17 cellular contexts compared by ENCODE assay signal in genomic region chr3:105773291-105773690, GRCh38.
A peak's percentile ranks its signal among the peaks of the same experiment; 100 is the strongest.
DNase-seq lines count a peak whose midpoint lies in the region; ATAC-seq and TF ChIP-seq lines count a peak whose summit lies in the region.
"Had no signal": no experiment of that assay in that cellular context is flagged by ENCODE, and none has a peak within 500 bp of the region (broad histone marks: within the 10 kb centered on the region; RNA-seq: fewer than 3 reads in every experiment).

No MANE protein-coding gene starts in this region.

- no peak overlapping the region for H3K9ac ChIP-seq in OCI-LY3 (ENCODE audit: low read length)
- H3K9ac ChIP-seq: GM23248 had no signal

- DNase-seq in activated T-cell treated with anti-CD3 and anti-CD28 coated beads, Interleukin-2, amount 50 U/mL, for 24 hours = no peak
- DNase-seq in activated T-cell treated with anti-CD3 and anti-CD28 coated beads for 4 hours (no peak), kidney glomerular epithelial cell (lab: John Stamatoyannopoulos, UW) (no peak)
- no peak for DNase-seq in activated naive CD8-positive, alpha-beta T cell treated with anti-CD3 and anti-CD28 coated beads, Interleukin-2, amount 10 ng/mL, durations not matched to agents 7 days and 5 days
- no peak for DNase-seq in natural killer cell treated with Interleukin-12 subunit alpha and Interleukin-12 subunit beta and Interleukin-15 and Interleukin-18, amount 100 ng/mL, for 72 hours (ENCODE audit: low spot score)
- DNase-seq: CD4-positive, alpha-beta memory T cell; DMS53; EL; GM23248; MM.1S; NCI-H1092; NCI-H2081; Peyer's patch had no signal

- H3K27me3 ChIP-seq in OCI-LY3 (ENCODE audit: low read depth, low read length) = no peaks in the 10 kb centered on the region
- H3K27me3 ChIP-seq: Peyer's patch had no signal

- H3K9me3 ChIP-seq in OCI-LY3 (ENCODE audit: insufficient read depth, low read length) = no peaks in the 10 kb centered on the region
- H3K9me3 ChIP-seq: A549, HAP-1, Peyer's patch had no signal

- TF ChIP-seq CTCF in OCI-LY3 (IDR thresholded peaks at IDR 0.05; ENCODE audit: low read depth, low read length) = no peak

- H3K27ac Mint-ChIP-seq in activated T-cell treated with anti-CD3 and anti-CD28 coated beads, Interleukin-2, amount 50 U/mL, for 24 hours = peak overlapping the region; percentile 86
- H3K27ac Mint-ChIP-seq in activated naive CD8-positive, alpha-beta T cell treated with anti-CD3 and anti-CD28 coated beads, Interleukin-2, amount 10 ng/mL, durations not matched to agents 7 days and 5 days = peak overlapping the region; percentile 38
- peak overlapping the region; percentile 22 to 58 for H3K27ac Mint-ChIP-seq in natural killer cell treated with Interleukin-12 subunit alpha and Interleukin-12 subunit beta and Interleukin-15 and Interleukin-18, amount 100 ng/mL, for 72 hours

- no peak overlapping the region for H3K27ac ChIP-seq in OCI-LY3 (ENCODE audit: low read length)
- H3K27ac ChIP-seq: A549, GM23248, Peyer's patch had no signal

- H3K36me3 Mint-ChIP-seq in activated T-cell treated with anti-CD3 and anti-CD28 coated beads, Interleukin-2, amount 50 U/mL, for 24 hours (ENCODE audit: low read depth) = peaks cover 92% of the 10 kb centered on the region
- peaks cover 83% of the 10 kb centered on the region for H3K36me3 Mint-ChIP-seq in activated naive CD8-positive, alpha-beta T cell treated with anti-CD3 and anti-CD28 coated beads, Interleukin-2, amount 10 ng/mL, durations not matched to agents 7 days and 5 days
- H3K36me3 Mint-ChIP-seq in natural killer cell treated with Interleukin-12 subunit alpha and Interleukin-12 subunit beta and Interleukin-15 and Interleukin-18, amount 100 ng/mL, for 72 hours = peaks cover 20% of the 10 kb centered on the region

- POLR2A ChIA-PET in activated naive CD8-positive, alpha-beta T cell treated with anti-CD3 and anti-CD28 coated beads, Interleukin-2, amount 10 ng/mL, durations not matched to agents 7 days and 5 days (lab: Charles Lee) = no interaction called here

- ATAC-seq in activated naive CD8-positive, alpha-beta T cell treated with anti-CD3 and anti-CD28 coated beads, Interleukin-2, amount 10 ng/mL, durations not matched to agents 7 days and 5 days (ENCODE audit: low read depth) = peak; percentile 21
- ATAC-seq in natural killer cell treated with Interleukin-12 subunit alpha and Interleukin-12 subunit beta and Interleukin-15 and Interleukin-18, amount 100 ng/mL, for 72 hours = no peak
- ATAC-seq in HG03520 (IDR thresholded peaks at IDR 0.05; ENCODE audit: unreplicated experiment) = no peak
- ATAC-seq: A549 had no signal

- no peak overlapping the region for H3K4me3 Mint-ChIP-seq in activated T-cell treated with anti-CD3 and anti-CD28 coated beads, Interleukin-2, amount 50 U/mL, for 24 hours
- no peak overlapping the region for H3K4me3 Mint-ChIP-seq in activated naive CD8-positive, alpha-beta T cell treated with anti-CD3 and anti-CD28 coated beads, Interleukin-2, amount 10 ng/mL, durations not matched to agents 7 days and 5 days
- H3K4me3 Mint-ChIP-seq in natural killer cell treated with Interleukin-12 subunit alpha and Interleukin-12 subunit beta and Interleukin-15 and Interleukin-18, amount 100 ng/mL, for 72 hours = peak overlapping the region; percentile 30

- H3K4me3 ChIP-seq in OCI-LY3 (ENCODE audit: low read length) = no peak overlapping the region
- H3K4me3 ChIP-seq: A549, GM23248, HAP-1, Peyer's patch had no signal

- H3K9me3 Mint-ChIP-seq in activated T-cell treated with anti-CD3 and anti-CD28 coated beads, Interleukin-2, amount 50 U/mL, for 24 hours = peaks cover 5% of the 10 kb centered on the region
- peaks cover 6% of the 10 kb centered on the region for H3K9me3 Mint-ChIP-seq in activated naive CD8-positive, alpha-beta T cell treated with anti-CD3 and anti-CD28 coated beads, Interleukin-2, amount 10 ng/mL, durations not matched to agents 7 days and 5 days
- H3K9me3 Mint-ChIP-seq in natural killer cell treated with Interleukin-12 subunit alpha and Interleukin-12 subunit beta and Interleukin-15 and Interleukin-18, amount 100 ng/mL, for 72 hours = peaks cover 7% of the 10 kb centered on the region

- H3K4me2 ChIP-seq in OCI-LY3 (ENCODE audit: low read length) = 0 out of 2 replicates have a peak overlapping the region, but pooled peaks have one; percentile 35
- H3K4me2 ChIP-seq: A549 had no signal

- H4K20me1 ChIP-seq in OCI-LY3 (ENCODE audit: insufficient read depth, low read length) = no peaks in the 10 kb centered on the region

- H3K4me1 ChIP-seq in OCI-LY3 (ENCODE audit: low read length) = peaks cover 26% of the 10 kb centered on the region

- peaks cover 94% of the 10 kb centered on the region for H3K4me1 Mint-ChIP-seq in activated T-cell treated with anti-CD3 and anti-CD28 coated beads, Interleukin-2, amount 50 U/mL, for 24 hours (ENCODE audit: low read depth)
- H3K4me1 Mint-ChIP-seq in activated naive CD8-positive, alpha-beta T cell treated with anti-CD3 and anti-CD28 coated beads, Interleukin-2, amount 10 ng/mL, durations not matched to agents 7 days and 5 days = peaks cover 71% of the 10 kb centered on the region
- peaks cover 72 to 76% of the 10 kb centered on the region in 2 donors for H3K4me1 Mint-ChIP-seq in natural killer cell treated with Interleukin-12 subunit alpha and Interleukin-12 subunit beta and Interleukin-15 and Interleukin-18, amount 100 ng/mL, for 72 hours (ENCODE audit: low read depth in 2 of 2)

- no peaks in the 10 kb centered on the region for H3K36me3 ChIP-seq in OCI-LY3 (replicated peaks; ENCODE audit: low read depth, low read length)
- H3K36me3 ChIP-seq: HAP-1, Peyer's patch had no signal

- no peak overlapping the region for H2AFZ ChIP-seq in OCI-LY3 (ENCODE audit: low read depth, low read length)
- H2AFZ ChIP-seq: GM23248 had no signal

- H3K79me2 ChIP-seq in OCI-LY3 (ENCODE audit: low read length) = no peaks in the 10 kb centered on the region

- H3K27me3 Mint-ChIP-seq in activated T-cell treated with anti-CD3 and anti-CD28 coated beads, Interleukin-2, amount 50 U/mL, for 24 hours = no peaks in the 10 kb centered on the region
- no peaks in the 10 kb centered on the region for H3K27me3 Mint-ChIP-seq in activated naive CD8-positive, alpha-beta T cell treated with anti-CD3 and anti-CD28 coated beads, Interleukin-2, amount 10 ng/mL, durations not matched to agents 7 days and 5 days
- H3K27me3 Mint-ChIP-seq in natural killer cell treated with Interleukin-12 subunit alpha and Interleukin-12 subunit beta and Interleukin-15 and Interleukin-18, amount 100 ng/mL, for 72 hours = no peaks in the 10 kb centered on the region
- H3K27me3 Mint-ChIP-seq: CD4-positive, alpha-beta memory T cell had no signal
